ENCODE assay signal across 11 cellular contexts in genomic region chr20:50267041-50267865, GRCh38.
DNase-seq lines count a peak whose midpoint lies in the region; ATAC-seq and TF ChIP-seq lines count a peak whose summit lies in the region.
"Had no signal": no experiment of that assay in that cellular context is flagged by ENCODE, and none has a peak within 500 bp of the region (broad histone marks: within the 10 kb centered on the region; RNA-seq: fewer than 3 reads in every experiment).

No MANE protein-coding gene starts in this region.

- no peak for ATAC-seq in GM19463 (IDR thresholded peaks at IDR 0.05; ENCODE audit: unreplicated experiment)

- DNase-seq in AG08396 (ENCODE audit: low spot score) (peak; percentile 74), M059J (ENCODE audit: low read depth) (peak; percentile 55), dermis blood vessel endothelial cell (peak; percentile 19), mucosa of gallbladder (ENCODE audit: low spot score) (peak; percentile 70), NCI-H446 treated with DMSO at 0.1 percent for 48 hours (lab: John Stamatoyannopoulos, UW) (no peak), NOMO-1 treated with DMSO at 0.1 percent for 48 hours (lab: John Stamatoyannopoulos, UW; ENCODE audit: unreplicated experiment) (no peak), GM10248 (ENCODE audit: extremely low spot score) (no peak)
- DNase-seq: activated CD4-positive, CD25-positive, alpha-beta regulatory T cell treated with anti-CD3 and anti-CD28 coated beads, Interleukin-2, amount 50 U/mL, for 72 hours; CD4-positive, CD25-positive, alpha-beta regulatory T cell; ovary had no signal

- TF ChIP-seq CTCF in GM10248 (IDR thresholded peaks at IDR 0.05; ENCODE audit: control extremely low read depth, extremely low read depth, low read depth, missing control alignments), result no peak

- CTCF ChIA-PET in GM10248 (lab: Yijun Ruan, JAX), result interaction anchor here (0.8 to 1.3 kb wide), 2 partner anchors 12 to 18 kb away, joined by 3 read pairs; no protein-coding TSS in a partner anchor

- POLR2A ChIA-PET in GM10248 (lab: Yijun Ruan, JAX), result no interaction called here

Comparison
In these comparisons a context has a peak if more than half of its experiments do, and no peak if none do; other contexts are left out.
1. DNase-seq: peak in AG08396 (single experiment), M059J (single experiment), dermis blood vessel endothelial cell (single experiment) and mucosa of gallbladder (single experiment); none in NCI-H446 treated with DMSO at 0.1 percent for 48 hours (single experiment), NOMO-1 treated with DMSO at 0.1 percent for 48 hours (single experiment) and GM10248 (single experiment).